Comparison of ENCODE assay signal across 7 cellular contexts in the genomic region with DNA sequence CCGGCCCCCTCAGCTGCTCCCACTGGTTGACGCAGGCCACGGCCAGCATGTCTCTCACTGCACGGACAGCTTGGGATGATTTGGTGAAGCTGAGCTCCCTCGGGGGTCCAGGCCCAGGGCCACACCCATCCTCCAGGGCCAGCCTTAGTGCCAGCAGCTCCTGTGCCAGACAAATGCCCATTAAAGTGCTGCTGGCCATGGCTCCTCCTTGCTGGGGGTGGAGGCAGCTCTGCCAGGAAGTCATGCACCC. TPM values are rescaled to one million over a fixed set of nuclear protein-coding genes. Genes with fewer than 3 reads are reported as not detected.
A peak's percentile ranks its signal among the peaks of the same experiment; 100 is the strongest.
DNase-seq lines count a peak whose midpoint lies in the region; ATAC-seq and TF ChIP-seq lines count a peak whose summit lies in the region.

No MANE protein-coding gene starts in this region.

- H3K27ac ChIP-seq in IMR-90 (ENCODE audit: insufficient read depth, low read length), result no peak overlapping the region

- peaks cover 3% of the 10 kb centered on the region for H3K9me1 ChIP-seq in IMR-90 (ENCODE audit: insufficient read depth, low read length)

- CTCF ChIA-PET in IMR-90 (lab: Yijun Ruan, JAX), result interaction anchor here (1.5 kb wide), 1 partner anchor 20 kb away, joined by 9 read pairs; a partner anchor contains a TSS

- H3K4me3 Mint-ChIP-seq in stimulated activated naive CD8-positive, alpha-beta T cell treated with anti-CD3 and anti-CD28 coated beads, Interleukin-15, amount 100 ng/mL, for 72 hours, result peak overlapping the region; percentile 92

- intact Hi-C loops in IMR-90 (cut with micrococcal nuclease) (loop anchor here (10.0 kb wide), 1 partner anchor 91 kb away; a partner anchor contains a TSS), left ventricle myocardium superior (cut with micrococcal nuclease) (no loop called here)

- WGBS in IMR-90 (ENCODE audit: extremely low coverage in 2 of 2, insufficient read length in 1 of 2), 2 experiments, result no CpG with 5 or more reads among the region's 5 CpGs

- no peak for TF ChIP-seq POLR2A in IMR-90 (IDR thresholded peaks at IDR 0.05; ENCODE audit: low read depth, low read length)

- in situ Hi-C loops in IMR-90 (cut with MboI; ENCODE audit: low sequenced_read_pairs), result no loop called here

- peaks cover 0 to 32% of the 10 kb centered on the region in 2 experiments; a peak in 3 of 4 replicates for H3K79me1 ChIP-seq in IMR-90 (ENCODE audit: low read depth in 1 of 2, low read length in 2 of 2)

- H4K5ac ChIP-seq in IMR-90 (ENCODE audit: low read depth, low read length), result no peak overlapping the region

- H2AK5ac ChIP-seq in IMR-90 (ENCODE audit: low read depth, low read length), result peak overlapping the region; percentile 98; the same call in 1 of the 2 replicates

- DNase-seq in IMR-90 (no peak), T1000 (lab: John Stamatoyannopoulos, UW) (peak; percentile 83), left ventricle myocardium superior (peak; percentile 58)
- no peak for DNase-seq in stimulated activated naive CD8-positive, alpha-beta T cell treated with anti-CD3 and anti-CD28 coated beads, Interleukin-15, amount 100 ng/mL, for 72 hours

- dilution Hi-C loops in IMR-90 (cut with HindIII; ENCODE audit: low sequenced_read_pairs, unreplicated experiment), result no loop called here

- H3K27me3 Mint-ChIP-seq in stimulated activated naive CD8-positive, alpha-beta T cell treated with anti-CD3 and anti-CD28 coated beads, Interleukin-15, amount 100 ng/mL, for 72 hours, result peaks cover 9% of the 10 kb centered on the region

- H3K4me2 ChIP-seq in IMR-90 (ENCODE audit: low read depth, low read length), result no peak overlapping the region; the same call in 1 of the 2 replicates

- H3K14ac ChIP-seq in IMR-90 (replicated peaks; ENCODE audit: low read depth, low read length), result no peak overlapping the region

- no peak overlapping the region for H3K4ac ChIP-seq in IMR-90 (ENCODE audit: low read depth, low read length)

- H3K9me3 Mint-ChIP-seq in stimulated activated naive CD8-positive, alpha-beta T cell treated with anti-CD3 and anti-CD28 coated beads, Interleukin-15, amount 100 ng/mL, for 72 hours, result no peaks in the 10 kb centered on the region

- no peak for ATAC-seq in IMR-90 (ENCODE audit: low read depth)
- ATAC-seq in left ventricle myocardium superior, result peak; percentile 1
- no peak for ATAC-seq in stimulated activated naive CD8-positive, alpha-beta T cell treated with anti-CD3 and anti-CD28 coated beads, Interleukin-15, amount 100 ng/mL, for 72 hours
- ATAC-seq in GM19351 (IDR thresholded peaks at IDR 0.05; ENCODE audit: unreplicated experiment), result no peak
- no peak for ATAC-seq in HG02678 (IDR thresholded peaks at IDR 0.05; ENCODE audit: unreplicated experiment)
- ATAC-seq in GM21529 (IDR thresholded peaks at IDR 0.05; ENCODE audit: unreplicated experiment), result no peak

- H3K4me3 ChIP-seq in IMR-90 (ENCODE audit: insufficient read depth, low read depth, low read length), result no peak overlapping the region

- no peak overlapping the region; a peak in 1 of 4 replicates for H4K8ac ChIP-seq in IMR-90 (ENCODE audit: low read depth in 2 of 2, low read length in 2 of 2)

- H2BK5ac ChIP-seq in IMR-90 (ENCODE audit: low read depth, low read length, poor library complexity, severe bottlenecking), result no peak overlapping the region

- H3K23ac ChIP-seq in IMR-90 (ENCODE audit: low read depth, low read length), result no peak overlapping the region

- H3K36me3 ChIP-seq in IMR-90 (ENCODE audit: control insufficient read depth, insufficient read depth, low read length), result peaks cover 6% of the 10 kb centered on the region; the same call in 1 of the 2 replicates

- no peak overlapping the region for H2BK120ac ChIP-seq in IMR-90 (ENCODE audit: low read depth, low read length)

- no peak for TF ChIP-seq RAD21 in IMR-90 (IDR thresholded peaks at IDR 0.05; ENCODE audit: low read length)

- BruUV-seq in IMR-90 (replicated peaks; lab: Mats Ljungman, UMichigan), result no TSS peak

- H3K9ac ChIP-seq in IMR-90 (ENCODE audit: low read depth, low read length), result no peak overlapping the region

- POLR2A ChIA-PET in IMR-90 (lab: Charles Lee; ENCODE audit: unreplicated experiment), result interaction anchor here (0.6 kb wide), 1 partner anchor 18 kb away, joined by 4 read pairs; no protein-coding TSS in a partner anchor

- H2BK20ac ChIP-seq in IMR-90 (ENCODE audit: low read depth, low read length), result no peak overlapping the region

- H2BK15ac ChIP-seq in IMR-90 (ENCODE audit: low read depth, low read length), result no peak overlapping the region

- H3K56ac ChIP-seq in IMR-90 (ENCODE audit: extremely low read depth, insufficient read depth, low read length), result no peak overlapping the region

- H3K4me1 Mint-ChIP-seq in stimulated activated naive CD8-positive, alpha-beta T cell treated with anti-CD3 and anti-CD28 coated beads, Interleukin-15, amount 100 ng/mL, for 72 hours, result peaks cover 59% of the 10 kb centered on the region

- H3K18ac ChIP-seq in IMR-90 (ENCODE audit: low read depth, low read length), result no peak overlapping the region

- peaks cover 10% of the 10 kb centered on the region; the same call in 1 of the 2 replicates for H4K20me1 ChIP-seq in IMR-90 (ENCODE audit: insufficient read depth, low read length)

- TF ChIP-seq CTCF in IMR-90 (conservative IDR thresholded peaks at IDR 0.05; ENCODE audit: low read depth, low read length), result no peak

- no peak overlapping the region for H4K91ac ChIP-seq in IMR-90 (ENCODE audit: insufficient read depth, low read depth, low read length)

- H3K9me3 ChIP-seq in IMR-90 (ENCODE audit: control insufficient read depth, insufficient read depth, low read length), result no peaks in the 10 kb centered on the region

- no peak overlapping the region for H2AFZ ChIP-seq in IMR-90 (replicated peaks; ENCODE audit: low read length, poor library complexity)

- peak overlapping the region; percentile 89 to 94 for H3K27ac Mint-ChIP-seq in stimulated activated naive CD8-positive, alpha-beta T cell treated with anti-CD3 and anti-CD28 coated beads, Interleukin-15, amount 100 ng/mL, for 72 hours

- no peak overlapping the region for H2AK9ac ChIP-seq in IMR-90 (replicated peaks; ENCODE audit: low read depth, low read length, poor library complexity)

- peaks cover 3% of the 10 kb centered on the region for H3K27me3 ChIP-seq in IMR-90 (ENCODE audit: control insufficient read depth, insufficient read depth, low read length)

- peaks cover 26% of the 10 kb centered on the region for H3K4me1 ChIP-seq in IMR-90 (ENCODE audit: control insufficient read depth, insufficient read depth, low read length)

TF ChIP-seq in IMR-90, 13 proteins besides CTCF, POLR2A, EP300 and RAD21:
- TF ChIP-seq MXI1 (IDR thresholded peaks at IDR 0.05; ENCODE audit: borderline replicate concordance, low read depth, low read length), result no peak
- TF ChIP-seq, protein P1, sequence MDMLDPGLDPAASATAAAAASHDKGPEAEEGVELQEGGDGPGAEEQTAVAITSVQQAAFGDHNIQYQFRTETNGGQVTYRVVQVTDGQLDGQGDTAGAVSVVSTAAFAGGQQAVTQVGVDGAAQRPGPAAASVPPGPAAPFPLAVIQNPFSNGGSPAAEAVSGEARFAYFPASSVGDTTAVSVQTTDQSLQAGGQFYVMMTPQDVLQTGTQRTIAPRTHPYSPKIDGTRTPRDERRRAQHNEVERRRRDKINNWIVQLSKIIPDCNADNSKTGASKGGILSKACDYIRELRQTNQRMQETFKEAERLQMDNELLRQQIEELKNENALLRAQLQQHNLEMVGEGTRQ (IDR thresholded peaks at IDR 0.05; ENCODE audit: low read depth, low read length), result no peak
- no peak for TF ChIP-seq MAFK (IDR thresholded peaks at IDR 0.05; ENCODE audit: low read depth, low read length)
- no peak for TF ChIP-seq NFE2L2 (IDR thresholded peaks at IDR 0.05; ENCODE audit: low read depth, low read length)
- TF ChIP-seq CHD1 (IDR thresholded peaks at IDR 0.05; ENCODE audit: low read depth, low read length), result no peak

RNA-seq across cellular contexts. Expression of a gene that starts 2.5 kb away (rescaled TPM):
- total RNA-seq in IMR-90 (2012; rRNA removed) (1.4 TPM in 2 replicates), left ventricle myocardium superior (24.4 TPM)
- 7.2 and 7.5 TPM in 2 replicates for polyA plus RNA-seq in IMR-90 (2012; rRNA removed)
- polyA plus RNA-seq in IMR-90 (2012; cell fraction: cytosol; rRNA removed), result 5.0 and 7.5 TPM in 2 replicates
- polyA plus RNA-seq in IMR-90 (2012; cell fraction: nucleus; rRNA removed; ENCODE audit: low replicate concordance), result 9.3 and 15.7 TPM in 2 replicates

RNA-seq across cellular contexts. Expression of a gene that starts 20.7 kb away (rescaled TPM):
- total RNA-seq in IMR-90 (2012; rRNA removed) (7.8 and 9.0 TPM in 2 replicates), left ventricle myocardium superior (152 TPM)
- 35.5 and 36.7 TPM in 2 replicates for polyA plus RNA-seq in IMR-90 (2012; rRNA removed)
- polyA plus RNA-seq in IMR-90 (2012; cell fraction: cytosol; rRNA removed), result 28.5 and 41.3 TPM in 2 replicates
- polyA plus RNA-seq in IMR-90 (2012; cell fraction: nucleus; rRNA removed; ENCODE audit: low replicate concordance), result 54.3 and 84.4 TPM in 2 replicates

RNA-seq across cellular contexts. Expression of a gene that starts 20.9 kb away (rescaled TPM):
- 7.9 and 8.1 TPM in 2 replicates for total RNA-seq in IMR-90 (2012; rRNA removed)
- 10.6 and 10.8 TPM in 2 replicates for polyA plus RNA-seq in IMR-90 (2012; rRNA removed)
- polyA plus RNA-seq in IMR-90 (2012; cell fraction: cytosol; rRNA removed), result 5.7 and 8.8 TPM in 2 replicates
- polyA plus RNA-seq in IMR-90 (2012; cell fraction: nucleus; rRNA removed; ENCODE audit: low replicate concordance), result 17.0 and 21.9 TPM in 2 replicates
- 11.4 TPM for total RNA-seq in left ventricle myocardium superior

RNA-seq across cellular contexts. Expression of a gene that starts 28.8 kb away (rescaled TPM):
- 13.3 and 15.3 TPM in 2 replicates for total RNA-seq in IMR-90 (2012; rRNA removed)
- polyA plus RNA-seq in IMR-90 (2012; rRNA removed), result 42.5 and 55.5 TPM in 2 replicates
- 44.8 and 51.3 TPM in 2 replicates for polyA plus RNA-seq in IMR-90 (2012; cell fraction: cytosol; rRNA removed)
- polyA plus RNA-seq in IMR-90 (2012; cell fraction: nucleus; rRNA removed; ENCODE audit: low replicate concordance), result 108 and 241 TPM in 2 replicates
- total RNA-seq in left ventricle myocardium superior, result 124 TPM

RNA-seq across cellular contexts. Expression of a gene that starts 31.7 kb away (rescaled TPM):
- total RNA-seq in IMR-90 (2012; rRNA removed) (under 0.01 TPM in 1 of 2 replicates, not detected in the other), left ventricle myocardium superior (8.6 TPM)
- 0.31 and 0.52 TPM in 2 replicates for polyA plus RNA-seq in IMR-90 (2012; rRNA removed)
- polyA plus RNA-seq in IMR-90 (2012; cell fraction: cytosol; rRNA removed), result 0.14 and 1.0 TPM in 2 replicates
- polyA plus RNA-seq in IMR-90 (2012; cell fraction: nucleus; rRNA removed; ENCODE audit: low replicate concordance), result 2.1 and 4.2 TPM in 2 replicates

Comparison
In these comparisons a context has a peak if more than half of its experiments do, and no peak if none do; other contexts are left out.
1. DNase-seq: peak in T1000 (single experiment) and left ventricle myocardium superior (single experiment); none in IMR-90 (single experiment) and stimulated activated naive CD8-positive, alpha-beta T cell treated with anti-CD3 and anti-CD28 coated beads, Interleukin-15, amount 100 ng/mL, for 72 hours (0 of 2).
2. RNA of a gene that starts 2.5 kb away (total RNA-seq): 24.4 TPM in left ventricle myocardium superior (single experiment); 1.4 TPM in IMR-90; every median in the first group is over 10 times any median in the second.
3. RNA of a gene that starts 20.7 kb away (total RNA-seq): 152 TPM in left ventricle myocardium superior (single experiment); 7.8 to 9.0 TPM in IMR-90; every median in the first group is over 10 times any median in the second.